Comparison of ENCODE assay signal across 15 cellular contexts in genomic region chr6:109050447-109051102, GRCh38.
"Had no signal": no experiment of that assay in that cellular context is flagged by ENCODE, and none has a peak within 500 bp of the region (broad histone marks: within the 10 kb centered on the region; RNA-seq: fewer than 3 reads in every experiment).

No MANE protein-coding gene starts in this region.

- H3K27me3 ChIP-seq: esophagus muscularis mucosa, heart right ventricle had no signal

- H3K36me3 ChIP-seq: esophagus muscularis mucosa, heart right ventricle had no signal

- H3K4me3 ChIP-seq: esophagus muscularis mucosa, heart right ventricle had no signal

- H3K9me3 ChIP-seq: esophagus muscularis mucosa, heart right ventricle had no signal

- H3K27ac ChIP-seq: esophagus muscularis mucosa, heart right ventricle had no signal

- FAIRE-seq: TTC549 had no signal

- DNase-seq: activated B cell treated with CpG ODN at 0.5 μM for 24 hours; activated CD4-positive, alpha-beta memory T cell treated with anti-CD3 and anti-CD28 coated beads for 36 hours; activated CD4-positive, alpha-beta T cell treated with anti-CD3 and anti-CD28 coated beads for 4 hours; activated naive CD4-positive, alpha-beta T cell; central memory CD4-positive, alpha-beta T cell; heart right ventricle; immature natural killer cell; left cardiac atrium; natural killer cell; stimulated activated CD8-positive, alpha-beta memory T cell treated with anti-CD3 and anti-CD28 coated beads, Interleukin-4, amount 100 ng/mL, for 48 hours; stimulated activated naive CD4-positive, alpha-beta T cell; trophoblast cell had no signal

- H3K27ac Mint-ChIP-seq: activated B cell treated with CpG ODN at 0.5 μM for 24 hours; activated CD4-positive, alpha-beta memory T cell treated with anti-CD3 and anti-CD28 coated beads for 36 hours; brain; natural killer cell had no signal

- H3K4me3 Mint-ChIP-seq: activated B cell treated with CpG ODN at 0.5 μM for 24 hours; activated CD4-positive, alpha-beta memory T cell treated with anti-CD3 and anti-CD28 coated beads for 36 hours; brain; immature natural killer cell; natural killer cell had no signal

- H3K36me3 Mint-ChIP-seq: natural killer cell had no signal

- H3K9me3 Mint-ChIP-seq: activated B cell treated with CpG ODN at 0.5 μM for 24 hours; activated CD4-positive, alpha-beta memory T cell treated with anti-CD3 and anti-CD28 coated beads for 36 hours; immature natural killer cell; natural killer cell had no signal

- H3K27me3 Mint-ChIP-seq: activated B cell treated with CpG ODN at 0.5 μM for 24 hours; activated CD4-positive, alpha-beta memory T cell treated with anti-CD3 and anti-CD28 coated beads for 36 hours had no signal
